6 cellular contexts compared by ENCODE assay signal in genomic region chr1:248794663-248795062, GRCh38. TPM values are rescaled to one million over a fixed set of nuclear protein-coding genes. Genes with fewer than 3 reads are reported as not detected.
"Had no signal": no experiment of that assay in that cellular context is flagged by ENCODE, and none has a peak within 500 bp of the region (broad histone marks: within the 10 kb centered on the region; RNA-seq: fewer than 3 reads in every experiment).

No MANE protein-coding gene starts in this region.

RNA-seq across cellular contexts. Expression of gene LYPD8, which starts 39.1 kb away (rescaled TPM):
- total RNA-seq: LHCN-M2, MCF 10A, NCI-H460, OCI-LY7, Right ventricle myocardium inferior, T-cell had no signal
